ENCODE assay signal across 1 cellular context in the genomic region with DNA sequence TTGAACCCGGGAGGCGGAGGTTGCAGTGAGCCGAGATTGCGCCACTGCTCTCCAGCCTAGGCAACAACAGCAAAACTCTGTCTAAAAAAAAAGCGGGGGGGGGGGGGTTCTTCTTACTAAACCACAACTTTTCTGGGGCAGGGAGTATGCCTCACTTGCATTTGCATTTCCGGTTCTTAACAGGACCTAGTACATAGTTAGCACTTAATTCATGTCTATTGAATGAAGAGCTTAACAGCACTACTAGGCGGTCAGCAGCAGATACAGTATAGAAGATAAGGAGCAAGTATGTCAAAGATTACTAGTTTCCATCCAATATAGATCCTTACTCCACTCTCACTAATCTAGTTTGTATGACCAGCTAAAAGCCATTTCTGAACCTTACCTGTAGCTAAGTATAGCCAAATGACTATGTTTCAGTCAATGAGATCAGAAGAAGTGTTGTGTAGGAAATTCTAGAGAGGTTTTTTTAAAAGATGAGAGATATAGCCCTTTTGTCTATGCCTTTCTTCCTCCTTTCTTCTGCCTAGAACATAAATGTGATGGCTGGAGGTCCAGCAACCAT.
TF ChIP-seq lines count a peak whose summit lies in the region.

No MANE protein-coding gene starts in this region.

TF ChIP-seq in K562, 482 proteins besides CTCF, POLR2A, EP300 and RAD21:
- TF ChIP-seq, protein P1, sequence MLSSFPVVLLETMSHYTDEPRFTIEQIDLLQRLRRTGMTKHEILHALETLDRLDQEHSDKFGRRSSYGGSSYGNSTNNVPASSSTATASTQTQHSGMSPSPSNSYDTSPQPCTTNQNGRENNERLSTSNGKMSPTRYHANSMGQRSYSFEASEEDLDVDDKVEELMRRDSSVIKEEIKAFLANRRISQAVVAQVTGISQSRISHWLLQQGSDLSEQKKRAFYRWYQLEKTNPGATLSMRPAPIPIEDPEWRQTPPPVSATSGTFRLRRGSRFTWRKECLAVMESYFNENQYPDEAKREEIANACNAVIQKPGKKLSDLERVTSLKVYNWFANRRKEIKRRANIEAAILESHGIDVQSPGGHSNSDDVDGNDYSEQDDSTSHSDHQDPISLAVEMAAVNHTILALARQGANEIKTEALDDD (IDR thresholded peaks at IDR 0.05): peak; percentile 94
- TF ChIP-seq CEBPB (tag; IDR thresholded peaks at IDR 0.05) (peak; percentile 30; the same call in 1 of the 2 replicates), MEF2A (IDR thresholded peaks at IDR 0.05; ENCODE audit: control insufficient read depth, low read depth, low read length) (no peak)
